Comparison of ENCODE assay signal across 9 cellular contexts in genomic region chr4:154584259-154584658, GRCh38. TPM values are rescaled to one million over a fixed set of nuclear protein-coding genes. Genes with fewer than 3 reads are reported as not detected.
"Had no signal": no experiment of that assay in that cellular context is flagged by ENCODE, and none has a peak within 500 bp of the region (broad histone marks: within the 10 kb centered on the region; RNA-seq: fewer than 3 reads in every experiment).

No MANE protein-coding gene starts in this region.

- DNase-seq: GM23248, H9, HCEC 1CT, KG1 had no signal

- H3K36me3 Mint-ChIP-seq: IgD-negative memory B cell had no signal

- H2AFZ ChIP-seq: GM23248 had no signal

- H3K4me3 ChIP-seq: GM23248 had no signal

- H3K4me1 Mint-ChIP-seq: IgD-negative memory B cell had no signal

- H3K9ac ChIP-seq: GM23248 had no signal

- H3K4me3 Mint-ChIP-seq: H9, IgD-negative memory B cell had no signal

- H3K27ac ChIP-seq: GM23248 had no signal

- H3K9me3 Mint-ChIP-seq: H9, IgD-negative memory B cell had no signal

- FAIRE-seq: H1, H54, HTR-8/SVneo had no signal

- H3K27ac Mint-ChIP-seq: H9, IgD-negative memory B cell had no signal

RNA-seq across cellular contexts. Expression of gene FGA, which starts 6.3 kb away (rescaled TPM):
- total RNA-seq: GM23248, H1, H9, HT-29 had no signal
- polyA plus RNA-seq: GM23248, H1, IgD-negative memory B cell had no signal

RNA-seq across cellular contexts. Expression of gene FGB, which starts 21.4 kb away (rescaled TPM):
- total RNA-seq: GM23248, H1, H9, HT-29 had no signal
- polyA plus RNA-seq: GM23248, H1, IgD-negative memory B cell had no signal

RNA-seq across cellular contexts. Expression of gene FGG, which starts 28.2 kb away (rescaled TPM):
- total RNA-seq: GM23248, H1, H9, HT-29 had no signal
- polyA plus RNA-seq: GM23248, H1, IgD-negative memory B cell had no signal
